Comparison of ENCODE assay signal across 15 cellular contexts in the genomic region with DNA sequence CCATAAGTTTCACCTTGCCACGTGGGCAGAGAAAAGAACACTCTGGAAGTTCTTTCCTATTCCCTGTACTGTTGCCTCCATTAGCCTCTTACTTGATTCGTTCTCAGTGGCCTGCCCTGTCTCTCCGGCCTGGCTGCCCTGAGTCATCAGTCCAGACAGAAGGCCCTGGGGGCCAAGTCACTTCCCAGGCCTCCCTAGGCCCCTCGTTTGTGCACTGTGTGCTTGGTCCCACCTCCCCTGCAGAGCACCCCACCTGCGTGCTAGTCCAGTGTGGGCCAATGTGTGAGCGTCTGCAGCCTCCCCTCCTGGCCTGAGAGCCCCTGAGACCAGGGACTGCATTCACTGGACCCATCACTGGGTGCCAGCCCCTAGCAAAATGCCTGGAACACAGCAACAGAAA.
DNase-seq lines count a peak whose midpoint lies in the region; ATAC-seq and TF ChIP-seq lines count a peak whose summit lies in the region.
"Had no signal": no experiment of that assay in that cellular context is flagged by ENCODE, and none has a peak within 500 bp of the region (broad histone marks: within the 10 kb centered on the region; RNA-seq: fewer than 3 reads in every experiment).

No MANE protein-coding gene starts in this region.

- no TSS peak for BruUV-seq in MCF 10A (replicated peaks; lab: Mats Ljungman, UMichigan)

- H3K4me1 ChIP-seq in breast epithelium: no peaks in the 10 kb centered on the region
- peaks cover 10% of the 10 kb centered on the region for H3K4me1 ChIP-seq in osteoblast (ENCODE audit: insufficient read depth, low read length)
- peaks cover 25% of the 10 kb centered on the region for H3K4me1 ChIP-seq in vagina

- peak; percentile 35 for ATAC-seq in left ventricle myocardium superior
- ATAC-seq in HG03439 (IDR thresholded peaks at IDR 0.05; ENCODE audit: unreplicated experiment): no peak

- peak overlapping the region in 1 of 2 donors; percentile 79 for H3K27ac ChIP-seq in breast epithelium
- no peak overlapping the region for H3K27ac ChIP-seq in osteoblast (ENCODE audit: low read depth, low read length)
- peak overlapping the region; percentile 55 for H3K27ac ChIP-seq in vagina

- H3K27me3 ChIP-seq in breast epithelium (no peaks in the 10 kb centered on the region), osteoblast (ENCODE audit: insufficient read depth, low read length) (no peaks in the 10 kb centered on the region), vagina (no peaks in the 10 kb centered on the region)

- peak; percentile 37 for DNase-seq in MCF 10A (ENCODE audit: unreplicated experiment)
- no peak for DNase-seq in breast epithelium (ENCODE audit: low spot score in 2 of 2)
- no peak for DNase-seq in left ventricle myocardium superior
- DNase-seq in osteoblast (ENCODE audit: insufficient read length, low spot score, missing footprints): no peak
- DNase-seq in vagina (ENCODE audit: extremely low spot score in 2 of 2): no peak
- no peak for DNase-seq in T-helper 9 cell
- no peak for DNase-seq in stimulated activated CD4-positive, alpha-beta T cell treated with anti-CD3 and anti-CD28 coated beads, Interleukin-15, amount 100 ng/mL, for 24 hours
- DNase-seq: 8988T; activated CD4-positive, alpha-beta memory T cell treated with anti-CD3 and anti-CD28 coated beads for 36 hours; activated gamma-delta T cell treated with Interleukin-2 at 50 U/mL for 16 hours; Calu3; NCI-H1694 treated with DMSO at 0.1 percent for 48 hours; substantia nigra; T1000 had no signal

- H3K27ac Mint-ChIP-seq in MCF 10A (ENCODE audit: low read depth, unreplicated experiment): peak overlapping the region; percentile 83
- H3K27ac Mint-ChIP-seq: activated CD4-positive, alpha-beta memory T cell treated with anti-CD3 and anti-CD28 coated beads for 36 hours had no signal

- no peaks in the 10 kb centered on the region for H3K36me3 ChIP-seq in breast epithelium
- no peaks in the 10 kb centered on the region for H3K36me3 ChIP-seq in osteoblast (ENCODE audit: insufficient read depth, low read length)
- no peaks in the 10 kb centered on the region for H3K36me3 ChIP-seq in vagina

- H3K9me3 Mint-ChIP-seq in MCF 10A (ENCODE audit: unreplicated experiment): no peaks in the 10 kb centered on the region
- H3K9me3 Mint-ChIP-seq: activated CD4-positive, alpha-beta memory T cell treated with anti-CD3 and anti-CD28 coated beads for 36 hours had no signal

- H3K9me3 ChIP-seq in breast epithelium (no peaks in the 10 kb centered on the region), osteoblast (ENCODE audit: low read depth, low read length) (no peaks in the 10 kb centered on the region), vagina (no peaks in the 10 kb centered on the region)

- H3K4me3 Mint-ChIP-seq in MCF 10A (ENCODE audit: unreplicated experiment): peak overlapping the region; percentile 65
- H3K4me3 Mint-ChIP-seq: activated CD4-positive, alpha-beta memory T cell treated with anti-CD3 and anti-CD28 coated beads for 36 hours had no signal

- H3K36me3 Mint-ChIP-seq in MCF 10A (ENCODE audit: insufficient read depth, unreplicated experiment): no peaks in the 10 kb centered on the region
- H3K36me3 Mint-ChIP-seq: activated CD4-positive, alpha-beta memory T cell treated with anti-CD3 and anti-CD28 coated beads for 36 hours had no signal

- CTCF ChIA-PET in MCF 10A (lab: Yijun Ruan, JAX): no interaction called here

- peaks cover 27% of the 10 kb centered on the region for H3K4me1 Mint-ChIP-seq in MCF 10A (ENCODE audit: insufficient read depth, unreplicated experiment)

- TF ChIP-seq POLR2A in breast epithelium (IDR thresholded peaks at IDR 0.05) (no peak), vagina (IDR thresholded peaks at IDR 0.05) (no peak)

- no peaks in the 10 kb centered on the region for H3K27me3 Mint-ChIP-seq in MCF 10A (ENCODE audit: insufficient read depth, unreplicated experiment)

- no peaks in the 10 kb centered on the region for H3K79me2 ChIP-seq in osteoblast (ENCODE audit: insufficient read depth, low read length)

- intact Hi-C loops in MCF 10A (cut with micrococcal nuclease): loop anchor here (5.0 to 10.0 kb wide), 3 partner anchors 192 to 326 kb away; no protein-coding TSS in a partner anchor
- intact Hi-C loops in breast epithelium (cut with DNase I; ENCODE audit: low total_unique reads): no loop called here
- intact Hi-C loops in left ventricle myocardium superior (cut with micrococcal nuclease): no loop called here
- intact Hi-C loops in vagina (cut with DNase I): no loop called here

- H2AFZ ChIP-seq in osteoblast (ENCODE audit: low read length): peak overlapping the region; percentile 67

- POLR2A ChIA-PET in MCF 10A (lab: Yijun Ruan, JAX): interaction anchor here (0.5 to 4.2 kb wide), 16 partner anchors 11 to 319 kb away, joined by 3 to 28 read pairs (median 7); a partner anchor contains a TSS

- H4K20me1 ChIP-seq in osteoblast (ENCODE audit: insufficient read depth, low read length): no peaks in the 10 kb centered on the region

- TF ChIP-seq CTCF in MCF 10A (IDR thresholded peaks at IDR 0.05; ENCODE audit: unreplicated experiment) (no peak), breast epithelium (IDR thresholded peaks at IDR 0.05) (no peak), osteoblast (IDR thresholded peaks at IDR 0.05; ENCODE audit: extremely low read depth, low read depth, low read length) (no peak), vagina (IDR thresholded peaks at IDR 0.05) (no peak)

- H3K4me3 ChIP-seq in breast epithelium (no peak overlapping the region), osteoblast (ENCODE audit: insufficient read depth, low read length) (no peak overlapping the region), vagina (no peak overlapping the region)

- peak overlapping the region; percentile 76 for H3K4me2 ChIP-seq in osteoblast (ENCODE audit: insufficient read depth, low read length)
